20 cellular contexts compared by ENCODE assay signal in genomic region chr7:36827914-36828313, GRCh38.
"Had no signal": no experiment of that assay in that cellular context is flagged by ENCODE, and none has a peak within 500 bp of the region (broad histone marks: within the 10 kb centered on the region; RNA-seq: fewer than 3 reads in every experiment).

No MANE protein-coding gene starts in this region.

- DNase-seq: activated CD4-positive, alpha-beta T cell treated with anti-CD3 and anti-CD28 coated beads, Interleukin-2, amount 10 ng/mL, durations not matched to agents 7 days and 5 days; activated CD8-positive, alpha-beta memory T cell treated with anti-CD3 and anti-CD28 coated beads, Interleukin-2, amount 50 U/mL, for 4 hours; activated effector memory CD4-positive, alpha-beta T cell treated with Interleukin-2 at 50 U/mL for 16 hours; activated naive CD4-positive, alpha-beta T cell treated with anti-CD3 and anti-CD28 coated beads, Interleukin-2, amount 50 U/mL, for 16 hours; activated T-cell treated with anti-CD3 and anti-CD28 coated beads, Interleukin-2, amount 50 U/mL, for 4 hours; dermis blood vessel endothelial cell; effector memory CD4-positive, alpha-beta T cell; head of caudate nucleus; kidney glomerular epithelial cell; left ventricle myocardium superior; stimulated activated CD4-positive, alpha-beta T cell treated with anti-CD3 and anti-CD28 coated beads, Interleukin-2, amount 100 ng/mL, for 24 hours; stimulated activated naive CD8-positive, alpha-beta T cell treated with anti-CD3 and anti-CD28 coated beads, Interleukin-15, Interleukin-2, amounts not matched to agents 100 U/mL and 50 U/mL, for 24 hours; T-helper 1 cell; T1000; transverse colon had no signal

- H3K36me3 ChIP-seq: gastrocnemius medialis, right atrium auricular region, suprapubic skin, transverse colon, vagina had no signal

- H3K4me3 ChIP-seq: gastrocnemius medialis, right atrium auricular region, suprapubic skin, transverse colon, vagina had no signal

- H3K27me3 ChIP-seq: gastrocnemius medialis, right atrium auricular region, suprapubic skin, transverse colon, vagina had no signal

- H3K4me1 ChIP-seq: gastrocnemius medialis, right atrium auricular region, suprapubic skin, transverse colon, vagina had no signal

- H3K27ac ChIP-seq: gastrocnemius medialis, right atrium auricular region, suprapubic skin, transverse colon, vagina had no signal

- FAIRE-seq: endothelial cell of umbilical vein had no signal

- H3K9me3 ChIP-seq: gastrocnemius medialis, right atrium auricular region, transverse colon, vagina had no signal

- ATAC-seq: activated T-cell treated with anti-CD3 and anti-CD28 coated beads, Interleukin-2, amount 50 U/mL, for 4 hours; gastrocnemius medialis; left ventricle myocardium superior; stimulated activated naive CD8-positive, alpha-beta T cell treated with anti-CD3 and anti-CD28 coated beads, Interleukin-15, Interleukin-2, amounts not matched to agents 100 U/mL and 50 U/mL, for 24 hours had no signal
